6 cellular contexts compared by ENCODE assay signal in genomic region chr9:77690723-77691122, GRCh38. TPM values are rescaled to one million over a fixed set of nuclear protein-coding genes. Genes with fewer than 3 reads are reported as not detected.
"Had no signal": no experiment of that assay in that cellular context is flagged by ENCODE, and none has a peak within 500 bp of the region (broad histone marks: within the 10 kb centered on the region; RNA-seq: fewer than 3 reads in every experiment).

No MANE protein-coding gene starts in this region.

RNA-seq across cellular contexts. Expression of gene GNA14, which starts 42.6 kb away (rescaled TPM):
- total RNA-seq: MCF 10A; NCI-H460; OCI-LY7; SJCRH30; T-cell; T-helper 1 cell treated with Interleukin-12 subunit alpha and Interleukin-12 subunit beta and Interleukin-4 antibody, amounts not matched to agents 30 ng/mL and 1 ng/mL, for 36 hours had no signal
